ENCODE assay signal across 2 cellular contexts in the genomic region with DNA sequence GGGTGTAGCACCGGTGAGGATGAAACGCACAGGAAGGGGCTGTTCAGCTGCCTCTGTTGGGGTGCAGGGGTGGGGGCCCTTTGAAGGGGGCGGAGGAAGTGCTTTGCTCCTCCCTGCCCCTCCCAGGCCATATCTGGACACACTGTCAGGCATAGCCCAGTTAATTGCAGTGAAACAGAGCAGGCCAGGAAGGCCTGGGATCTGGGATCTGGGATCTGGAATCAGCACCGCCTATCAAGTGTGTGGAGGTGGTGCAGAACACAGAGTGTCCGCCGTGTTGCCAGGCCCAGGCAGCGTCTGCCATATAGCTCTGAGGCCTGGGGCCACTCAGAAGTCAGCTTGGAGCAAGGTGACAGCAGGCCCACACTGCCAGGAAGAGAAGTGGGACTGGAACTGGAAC.
TF ChIP-seq lines count a peak whose summit lies in the region.

No MANE protein-coding gene starts in this region.

TF ChIP-seq in IMR-90, 13 proteins besides CTCF, POLR2A, EP300 and RAD21:
- TF ChIP-seq MAFK (IDR thresholded peaks at IDR 0.05; ENCODE audit: low read depth, low read length) (no peak), RFX5 (IDR thresholded peaks at IDR 0.05; ENCODE audit: low read depth, low read length) (no peak), FOS (IDR thresholded peaks at IDR 0.05; ENCODE audit: low read depth, low read length) (no peak), CEBPB (IDR thresholded peaks at IDR 0.05; ENCODE audit: low read depth, low read length) (no peak), BHLHE40 (IDR thresholded peaks at IDR 0.05; ENCODE audit: low read depth, low read length) (no peak), SMC3 (IDR thresholded peaks at IDR 0.05; ENCODE audit: low read depth, low read length) (no peak), MAZ (IDR thresholded peaks at IDR 0.05; ENCODE audit: borderline replicate concordance, low read depth, low read length) (no peak), ELK1 (IDR thresholded peaks at IDR 0.05; ENCODE audit: borderline replicate concordance, low read depth, low read length) (no peak), NFE2L2 (IDR thresholded peaks at IDR 0.05; ENCODE audit: low read depth, low read length) (no peak), MXI1 (IDR thresholded peaks at IDR 0.05; ENCODE audit: borderline replicate concordance, low read depth, low read length) (no peak), CHD1 (IDR thresholded peaks at IDR 0.05; ENCODE audit: low read depth, low read length) (no peak), RCOR1 (IDR thresholded peaks at IDR 0.05; ENCODE audit: insufficient replicate concordance, low read length) (no peak)
- TF ChIP-seq, protein P1, sequence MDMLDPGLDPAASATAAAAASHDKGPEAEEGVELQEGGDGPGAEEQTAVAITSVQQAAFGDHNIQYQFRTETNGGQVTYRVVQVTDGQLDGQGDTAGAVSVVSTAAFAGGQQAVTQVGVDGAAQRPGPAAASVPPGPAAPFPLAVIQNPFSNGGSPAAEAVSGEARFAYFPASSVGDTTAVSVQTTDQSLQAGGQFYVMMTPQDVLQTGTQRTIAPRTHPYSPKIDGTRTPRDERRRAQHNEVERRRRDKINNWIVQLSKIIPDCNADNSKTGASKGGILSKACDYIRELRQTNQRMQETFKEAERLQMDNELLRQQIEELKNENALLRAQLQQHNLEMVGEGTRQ (IDR thresholded peaks at IDR 0.05; ENCODE audit: low read depth, low read length) = no peak

TF ChIP-seq in H1, 55 proteins besides CTCF, POLR2A, EP300 and RAD21:
- TF ChIP-seq ASH2L (IDR thresholded peaks at IDR 0.05; ENCODE audit: low read length) (no peak), KDM1A (IDR thresholded peaks at IDR 0.05; ENCODE audit: borderline replicate concordance, low read length) (no peak), CEBPB (IDR thresholded peaks at IDR 0.05; ENCODE audit: low read depth, low read length) (no peak), SIX5 (IDR thresholded peaks at IDR 0.05; ENCODE audit: low read depth, low read length) (no peak), SAP30 (IDR thresholded peaks at IDR 0.05; ENCODE audit: insufficient read depth, insufficient replicate concordance, low read length) (no peak), NANOG (IDR thresholded peaks at IDR 0.05; ENCODE audit: insufficient read depth, low read depth, low read length, poor library complexity, severe bottlenecking) (no peak), BACH1 (IDR thresholded peaks at IDR 0.05; ENCODE audit: low read length) (no peak), SP2 (IDR thresholded peaks at IDR 0.05; ENCODE audit: low read length) (no peak), ZNF274 (IDR thresholded peaks at IDR 0.05; ENCODE audit: borderline replicate concordance, extremely low read depth, low read length) (no peak), FOSL1 (IDR thresholded peaks at IDR 0.05; ENCODE audit: insufficient read depth, low read depth, low read length) (no peak), CHD2 (IDR thresholded peaks at IDR 0.05; ENCODE audit: low read length) (no peak), KDM5A (IDR thresholded peaks at IDR 0.05; ENCODE audit: low read length) (no peak), NRF1 (IDR thresholded peaks at IDR 0.05; ENCODE audit: low read depth, low read length) (no peak)
- TF ChIP-seq, protein P2, sequence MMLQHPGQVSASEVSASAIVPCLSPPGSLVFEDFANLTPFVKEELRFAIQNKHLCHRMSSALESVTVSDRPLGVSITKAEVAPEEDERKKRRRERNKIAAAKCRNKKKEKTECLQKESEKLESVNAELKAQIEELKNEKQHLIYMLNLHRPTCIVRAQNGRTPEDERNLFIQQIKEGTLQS (IDR thresholded peaks at IDR 0.05; ENCODE audit: insufficient read depth, low read depth, low read length) = no peak
- TF ChIP-seq, protein P1 (IDR thresholded peaks at IDR 0.05; ENCODE audit: low read length) = no peak
- TF ChIP-seq, protein P3, sequence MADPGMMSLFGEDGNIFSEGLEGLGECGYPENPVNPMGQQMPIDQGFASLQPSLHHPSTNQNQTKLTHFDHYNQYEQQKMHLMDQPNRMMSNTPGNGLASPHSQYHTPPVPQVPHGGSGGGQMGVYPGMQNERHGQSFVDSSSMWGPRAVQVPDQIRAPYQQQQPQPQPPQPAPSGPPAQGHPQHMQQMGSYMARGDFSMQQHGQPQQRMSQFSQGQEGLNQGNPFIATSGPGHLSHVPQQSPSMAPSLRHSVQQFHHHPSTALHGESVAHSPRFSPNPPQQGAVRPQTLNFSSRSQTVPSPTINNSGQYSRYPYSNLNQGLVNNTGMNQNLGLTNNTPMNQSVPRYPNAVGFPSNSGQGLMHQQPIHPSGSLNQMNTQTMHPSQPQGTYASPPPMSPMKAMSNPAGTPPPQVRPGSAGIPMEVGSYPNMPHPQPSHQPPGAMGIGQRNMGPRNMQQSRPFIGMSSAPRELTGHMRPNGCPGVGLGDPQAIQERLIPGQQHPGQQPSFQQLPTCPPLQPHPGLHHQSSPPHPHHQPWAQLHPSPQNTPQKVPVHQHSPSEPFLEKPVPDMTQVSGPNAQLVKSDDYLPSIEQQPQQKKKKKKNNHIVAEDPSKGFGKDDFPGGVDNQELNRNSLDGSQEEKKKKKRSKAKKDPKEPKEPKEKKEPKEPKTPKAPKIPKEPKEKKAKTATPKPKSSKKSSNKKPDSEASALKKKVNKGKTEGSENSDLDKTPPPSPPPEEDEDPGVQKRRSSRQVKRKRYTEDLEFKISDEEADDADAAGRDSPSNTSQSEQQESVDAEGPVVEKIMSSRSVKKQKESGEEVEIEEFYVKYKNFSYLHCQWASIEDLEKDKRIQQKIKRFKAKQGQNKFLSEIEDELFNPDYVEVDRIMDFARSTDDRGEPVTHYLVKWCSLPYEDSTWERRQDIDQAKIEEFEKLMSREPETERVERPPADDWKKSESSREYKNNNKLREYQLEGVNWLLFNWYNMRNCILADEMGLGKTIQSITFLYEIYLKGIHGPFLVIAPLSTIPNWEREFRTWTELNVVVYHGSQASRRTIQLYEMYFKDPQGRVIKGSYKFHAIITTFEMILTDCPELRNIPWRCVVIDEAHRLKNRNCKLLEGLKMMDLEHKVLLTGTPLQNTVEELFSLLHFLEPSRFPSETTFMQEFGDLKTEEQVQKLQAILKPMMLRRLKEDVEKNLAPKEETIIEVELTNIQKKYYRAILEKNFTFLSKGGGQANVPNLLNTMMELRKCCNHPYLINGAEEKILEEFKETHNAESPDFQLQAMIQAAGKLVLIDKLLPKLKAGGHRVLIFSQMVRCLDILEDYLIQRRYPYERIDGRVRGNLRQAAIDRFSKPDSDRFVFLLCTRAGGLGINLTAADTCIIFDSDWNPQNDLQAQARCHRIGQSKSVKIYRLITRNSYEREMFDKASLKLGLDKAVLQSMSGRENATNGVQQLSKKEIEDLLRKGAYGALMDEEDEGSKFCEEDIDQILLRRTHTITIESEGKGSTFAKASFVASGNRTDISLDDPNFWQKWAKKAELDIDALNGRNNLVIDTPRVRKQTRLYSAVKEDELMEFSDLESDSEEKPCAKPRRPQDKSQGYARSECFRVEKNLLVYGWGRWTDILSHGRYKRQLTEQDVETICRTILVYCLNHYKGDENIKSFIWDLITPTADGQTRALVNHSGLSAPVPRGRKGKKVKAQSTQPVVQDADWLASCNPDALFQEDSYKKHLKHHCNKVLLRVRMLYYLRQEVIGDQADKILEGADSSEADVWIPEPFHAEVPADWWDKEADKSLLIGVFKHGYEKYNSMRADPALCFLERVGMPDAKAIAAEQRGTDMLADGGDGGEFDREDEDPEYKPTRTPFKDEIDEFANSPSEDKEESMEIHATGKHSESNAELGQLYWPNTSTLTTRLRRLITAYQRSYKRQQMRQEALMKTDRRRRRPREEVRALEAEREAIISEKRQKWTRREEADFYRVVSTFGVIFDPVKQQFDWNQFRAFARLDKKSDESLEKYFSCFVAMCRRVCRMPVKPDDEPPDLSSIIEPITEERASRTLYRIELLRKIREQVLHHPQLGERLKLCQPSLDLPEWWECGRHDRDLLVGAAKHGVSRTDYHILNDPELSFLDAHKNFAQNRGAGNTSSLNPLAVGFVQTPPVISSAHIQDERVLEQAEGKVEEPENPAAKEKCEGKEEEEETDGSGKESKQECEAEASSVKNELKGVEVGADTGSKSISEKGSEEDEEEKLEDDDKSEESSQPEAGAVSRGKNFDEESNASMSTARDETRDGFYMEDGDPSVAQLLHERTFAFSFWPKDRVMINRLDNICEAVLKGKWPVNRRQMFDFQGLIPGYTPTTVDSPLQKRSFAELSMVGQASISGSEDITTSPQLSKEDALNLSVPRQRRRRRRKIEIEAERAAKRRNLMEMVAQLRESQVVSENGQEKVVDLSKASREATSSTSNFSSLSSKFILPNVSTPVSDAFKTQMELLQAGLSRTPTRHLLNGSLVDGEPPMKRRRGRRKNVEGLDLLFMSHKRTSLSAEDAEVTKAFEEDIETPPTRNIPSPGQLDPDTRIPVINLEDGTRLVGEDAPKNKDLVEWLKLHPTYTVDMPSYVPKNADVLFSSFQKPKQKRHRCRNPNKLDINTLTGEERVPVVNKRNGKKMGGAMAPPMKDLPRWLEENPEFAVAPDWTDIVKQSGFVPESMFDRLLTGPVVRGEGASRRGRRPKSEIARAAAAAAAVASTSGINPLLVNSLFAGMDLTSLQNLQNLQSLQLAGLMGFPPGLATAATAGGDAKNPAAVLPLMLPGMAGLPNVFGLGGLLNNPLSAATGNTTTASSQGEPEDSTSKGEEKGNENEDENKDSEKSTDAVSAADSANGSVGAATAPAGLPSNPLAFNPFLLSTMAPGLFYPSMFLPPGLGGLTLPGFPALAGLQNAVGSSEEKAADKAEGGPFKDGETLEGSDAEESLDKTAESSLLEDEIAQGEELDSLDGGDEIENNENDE (IDR thresholded peaks at IDR 0.05; ENCODE audit: insufficient replicate concordance, low read length) = no peak
